In the genomic region with DNA sequence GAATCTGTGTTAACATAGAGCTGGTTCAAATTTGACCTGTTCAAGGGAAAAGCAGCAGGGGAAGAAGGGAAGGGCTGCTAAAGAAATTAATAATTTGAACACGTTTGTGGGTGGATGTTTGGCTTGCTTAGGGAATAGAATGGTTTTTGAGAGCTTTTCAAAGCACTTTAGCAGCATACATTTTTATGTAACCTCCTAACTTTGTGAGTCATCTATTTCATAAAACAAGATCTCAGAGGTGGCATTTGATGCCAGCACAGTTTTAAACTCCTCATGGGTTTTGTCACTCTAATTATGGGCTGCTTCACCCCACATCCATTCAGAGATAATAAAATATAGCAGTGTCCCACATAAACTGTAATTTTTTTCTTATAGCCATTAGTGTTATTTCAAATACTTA, we compare ENCODE assay signal across 21 cellular contexts.
"Had no signal": no experiment of that assay in that cellular context is flagged by ENCODE, and none has a peak within 500 bp of the region (broad histone marks: within the 10 kb centered on the region; RNA-seq: fewer than 3 reads in every experiment).

No MANE protein-coding gene starts in this region.

- H3K4me3 ChIP-seq: ascending aorta, lower lobe of right lung, tibial artery had no signal

- H3K27me3 ChIP-seq: ascending aorta, foreskin keratinocyte, tibial artery had no signal

- H3K27ac ChIP-seq: ascending aorta, foreskin keratinocyte, lower lobe of right lung, parathyroid adenoma, tibial artery, WERI-Rb-1 had no signal

- H3K79me2 ChIP-seq: parathyroid adenoma had no signal

- H3K36me3 ChIP-seq: ascending aorta, lower lobe of right lung, tibial artery, WERI-Rb-1 had no signal

- H2AFZ ChIP-seq: parathyroid adenoma had no signal

- H3K9me3 ChIP-seq: ascending aorta, lower lobe of right lung, tibial artery had no signal

- DNase-seq: activated CD4-positive, alpha-beta T cell treated with anti-CD3 and anti-CD28 coated beads, Interleukin-2, amount 50 U/mL, for 4 hours; activated effector memory CD4-positive, alpha-beta T cell treated with anti-CD3 and anti-CD28 coated beads, Interleukin-2, amount 50 U/mL, for 16 hours; activated naive CD4-positive, alpha-beta T cell treated with anti-CD3 and anti-CD28 coated beads, Interleukin-2, amount 50 U/mL, for 16 hours; activated T-cell treated with anti-CD3 and anti-CD28 coated beads, Interleukin-2, amount 50 U/mL, for 72 hours; cerebellar nuclear complex; effector CD4-positive, alpha-beta T cell; foreskin keratinocyte; glutamatergic neuron; hippocampal formation; left colon; lower lobe of right lung; natural killer cell; retina; stimulated activated CD4-positive, alpha-beta T cell treated with anti-CD3 and anti-CD28 coated beads, Interleukin-12 subunit alpha, Interleukin-12 subunit beta, amount 100 ng/mL, for 4 hours; stimulated activated CD4-positive, alpha-beta T cell treated with anti-CD3 and anti-CD28 coated beads, Interleukin-1b, Interleukin-23, amount 100 ng/mL, for 48 hours; stimulated activated CD8-positive, alpha-beta memory T cell treated with anti-CD3 and anti-CD28 coated beads, Interleukin-4, amount 100 ng/mL, for 48 hours; stimulated activated naive CD4-positive, alpha-beta T cell treated with Interleukin-2 at 50 U/mL for 16 hours; tibial artery; WERI-Rb-1 had no signal

- H3K4me1 ChIP-seq: ascending aorta, lower lobe of right lung, parathyroid adenoma had no signal

- H3K9ac ChIP-seq: parathyroid adenoma had no signal
